Comparison of ENCODE assay signal across 8 cellular contexts in the genomic region with DNA sequence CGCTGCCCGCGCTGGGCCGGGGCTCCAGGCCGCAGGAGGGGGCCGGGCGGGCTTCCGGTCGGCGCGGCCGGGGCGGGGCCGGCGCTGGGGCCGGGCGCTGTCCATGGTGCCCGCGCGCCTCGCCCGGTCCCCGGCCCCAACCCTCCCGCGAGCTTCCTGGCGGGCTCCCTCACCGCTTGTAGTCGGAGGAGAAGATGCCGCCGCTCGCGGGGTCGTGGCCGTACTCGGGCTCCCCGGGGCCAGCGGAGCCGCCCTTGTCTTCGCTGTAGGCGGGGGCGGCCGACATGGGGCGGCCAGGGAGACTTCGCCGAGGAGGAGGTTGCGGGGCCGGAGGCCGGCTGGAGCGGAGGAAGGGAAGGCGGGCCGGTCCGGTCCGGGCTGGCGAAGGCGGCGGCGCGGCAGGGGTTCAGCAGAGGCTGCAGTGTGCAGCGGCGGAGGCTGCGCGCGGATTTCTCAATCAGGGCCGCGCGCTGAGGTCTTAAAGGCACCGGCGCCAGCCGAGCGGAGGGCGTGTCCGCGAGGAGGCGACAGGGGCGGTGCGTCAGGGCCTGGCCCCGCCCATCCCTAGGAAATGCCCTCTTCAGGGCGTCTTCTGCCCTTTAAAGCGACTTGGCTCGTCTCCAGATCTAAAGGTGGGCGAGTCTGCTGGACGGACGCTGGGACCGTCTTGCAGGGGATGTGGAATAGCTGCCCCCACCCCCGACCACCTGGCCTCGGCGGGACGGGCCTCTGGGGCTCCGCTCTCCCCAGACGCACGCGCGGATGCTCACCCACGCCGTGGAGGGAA. TPM values are rescaled to one million over a fixed set of nuclear protein-coding genes. Genes with fewer than 3 reads are reported as not detected.
DNase-seq lines count a peak whose midpoint lies in the region; ATAC-seq and TF ChIP-seq lines count a peak whose summit lies in the region.

A gene with protein sequence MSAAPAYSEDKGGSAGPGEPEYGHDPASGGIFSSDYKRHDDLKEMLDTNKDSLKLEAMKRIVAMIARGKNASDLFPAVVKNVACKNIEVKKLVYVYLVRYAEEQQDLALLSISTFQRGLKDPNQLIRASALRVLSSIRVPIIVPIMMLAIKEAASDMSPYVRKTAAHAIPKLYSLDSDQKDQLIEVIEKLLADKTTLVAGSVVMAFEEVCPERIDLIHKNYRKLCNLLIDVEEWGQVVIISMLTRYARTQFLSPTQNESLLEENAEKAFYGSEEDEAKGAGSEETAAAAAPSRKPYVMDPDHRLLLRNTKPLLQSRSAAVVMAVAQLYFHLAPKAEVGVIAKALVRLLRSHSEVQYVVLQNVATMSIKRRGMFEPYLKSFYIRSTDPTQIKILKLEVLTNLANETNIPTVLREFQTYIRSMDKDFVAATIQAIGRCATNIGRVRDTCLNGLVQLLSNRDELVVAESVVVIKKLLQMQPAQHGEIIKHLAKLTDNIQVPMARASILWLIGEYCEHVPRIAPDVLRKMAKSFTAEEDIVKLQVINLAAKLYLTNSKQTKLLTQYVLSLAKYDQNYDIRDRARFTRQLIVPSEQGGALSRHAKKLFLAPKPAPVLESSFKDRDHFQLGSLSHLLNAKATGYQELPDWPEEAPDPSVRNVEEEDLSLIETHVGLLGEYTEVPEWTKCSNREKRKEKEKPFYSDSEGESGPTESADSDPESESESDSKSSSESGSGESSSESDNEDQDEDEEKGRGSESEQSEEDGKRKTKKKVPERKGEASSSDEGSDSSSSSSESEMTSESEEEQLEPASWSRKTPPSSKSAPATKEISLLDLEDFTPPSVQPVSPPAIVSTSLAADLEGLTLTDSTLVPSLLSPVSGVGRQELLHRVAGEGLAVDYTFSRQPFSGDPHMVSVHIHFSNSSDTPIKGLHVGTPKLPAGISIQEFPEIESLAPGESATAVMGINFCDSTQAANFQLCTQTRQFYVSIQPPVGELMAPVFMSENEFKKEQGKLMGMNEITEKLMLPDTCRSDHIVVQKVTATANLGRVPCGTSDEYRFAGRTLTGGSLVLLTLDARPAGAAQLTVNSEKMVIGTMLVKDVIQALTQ (minus strand): TSS at position 455 of the 787 bp plus-strand sequence. CDS start 169 bp downstream, at position 286.

- H3K4me1 ChIP-seq in heart left ventricle (peaks cover 0 to 17% (median 9%) of the 10 kb centered on the region in 12 donors), transverse colon (peaks cover 0 to 14% (median 13%) of the 10 kb centered on the region in 4 donors)

- no peak for TF ChIP-seq CTCF in HFFc6 (IDR thresholded peaks at IDR 0.05)
- no peak for TF ChIP-seq CTCF in SU-DHL-6 (IDR thresholded peaks at IDR 0.05; ENCODE audit: insufficient read depth, low read length, poor library complexity, severe bottlenecking)
- TF ChIP-seq CTCF in heart left ventricle (IDR thresholded peaks at IDR 0.05) = no peak
- TF ChIP-seq CTCF in transverse colon (IDR thresholded peaks at IDR 0.05) = no peak

- H3K4me3 Mint-ChIP-seq in HFFc6 = peak within 1 kb of the TSS; percentile 66

- H3K27ac Mint-ChIP-seq in HFFc6 = no peak within 1 kb of the TSS

- WGBS in heart left ventricle, 4 donors = 1 to 4% (median 1%) methylated on average over 5 to 95 of the region's 95 CpGs
- WGBS in transverse colon (ENCODE audit: low coverage in 1 of 2), 2 donors = 0 to 4% methylated on average over 3 to 22 of the region's 95 CpGs

- H2AFZ ChIP-seq in SU-DHL-6 (ENCODE audit: low read depth, low read length, severe bottlenecking) = peak within 1 kb of the TSS; percentile 94

- no peaks in the 10 kb centered on the region for H3K79me2 ChIP-seq in SU-DHL-6 (ENCODE audit: insufficient read depth, low read length)

- in situ Hi-C loops in G401 (cut with HindIII; ENCODE audit: low sequenced_read_pairs) (no loop called here), transverse colon (cut with MboI; ENCODE audit: low pct_ligation_motif_present in 1 of 4, low pct_unique_long_range_greater_than_20kb in 1 of 4, low sequenced_read_pairs in 3 of 4) (no loop called here)

- no peak within 1 kb of the TSS for H3K27ac ChIP-seq in SU-DHL-6 (ENCODE audit: low read depth, low read length)
- peak within 1 kb of the TSS in 1 of 12 donors; percentile 59 for H3K27ac ChIP-seq in heart left ventricle
- peak within 1 kb of the TSS; percentile 9 to 65 (median 62) for H3K27ac ChIP-seq in transverse colon

- H3K4me1 Mint-ChIP-seq in HFFc6 (ENCODE audit: low read depth) = no peaks in the 10 kb centered on the region

- H3K9me3 Mint-ChIP-seq in HFFc6 = no peaks in the 10 kb centered on the region

- H3K9me3 ChIP-seq in SU-DHL-6 (ENCODE audit: insufficient read depth, low read length) (no peaks in the 10 kb centered on the region), heart left ventricle (no peaks in the 10 kb centered on the region), transverse colon (no peaks in the 10 kb centered on the region)

- H3K4me2 ChIP-seq in SU-DHL-6 (ENCODE audit: low read depth, low read length, poor library complexity, severe bottlenecking) = peak within 1 kb of the TSS; percentile 94

- TF ChIP-seq EP300 in transverse colon (IDR thresholded peaks at IDR 0.05; ENCODE audit: low read depth) = no peak

- peaks cover 11% of the 10 kb centered on the region for H3K27me3 Mint-ChIP-seq in HFFc6 (ENCODE audit: insufficient read depth)

- DNase-seq in G401 (ENCODE audit: low spot score) (peak; percentile 90), HFFc6 (no peak), NCI-H1048 (lab: John Stamatoyannopoulos, UW) (peak; percentile 36), heart left ventricle (peak; percentile 35 to 73 (median 56)), posterior cingulate gyrus (peak; percentile 30 to 97 (median 78)), transverse colon (peak; percentile 59)
- peak; percentile 47 for DNase-seq in activated naive CD8-positive, alpha-beta T cell treated with anti-CD3 and anti-CD28 coated beads, Interleukin-2, amount 50 U/mL, for 16 hours (ENCODE audit: low read depth, low spot score)

- no peaks in the 10 kb centered on the region for H3K9me2 ChIP-seq in SU-DHL-6 (replicated peaks; ENCODE audit: insufficient read depth, low read length)

- TF ChIP-seq POLR2A in heart left ventricle (IDR thresholded peaks at IDR 0.05) (no peak), transverse colon (IDR thresholded peaks at IDR 0.05) (no peak)

- H3K36me3 ChIP-seq in SU-DHL-6 (ENCODE audit: low read length) (no peaks in the 10 kb centered on the region), heart left ventricle (no peaks in the 10 kb centered on the region), transverse colon (no peaks in the 10 kb centered on the region)

- H3F3A ChIP-seq in SU-DHL-6 (ENCODE audit: insufficient read depth) = no peaks in the 10 kb centered on the region

- H3K9ac ChIP-seq in SU-DHL-6 (ENCODE audit: low read length) = peak within 1 kb of the TSS; percentile 39; the same call in 1 of the 2 replicates

- H3K4me3 ChIP-seq in SU-DHL-6 (ENCODE audit: insufficient read depth, low read length, poor library complexity, severe bottlenecking) = peak within 1 kb of the TSS; percentile 80
- peak within 1 kb of the TSS; percentile 33 to 73 (median 64) for H3K4me3 ChIP-seq in heart left ventricle
- peak within 1 kb of the TSS; percentile 50 to 72 (median 63) for H3K4me3 ChIP-seq in transverse colon

- H3K27me3 ChIP-seq in SU-DHL-6 (ENCODE audit: low read length) (no peaks in the 10 kb centered on the region), heart left ventricle (peaks cover 0 to 20% (median 4%) of the 10 kb centered on the region in 9 donors), transverse colon (peaks cover 6% of the 10 kb centered on the region)

- H3K36me3 Mint-ChIP-seq in HFFc6 (ENCODE audit: low read depth) = no peaks in the 10 kb centered on the region

- no peaks in the 10 kb centered on the region for H4K20me1 ChIP-seq in SU-DHL-6 (ENCODE audit: low read depth, low read length)

- peak; percentile 32 to 98 (median 90) for ATAC-seq in heart left ventricle

- intact Hi-C loops in heart left ventricle (cut with DNase I) (loop anchor here in 1 of 10 donors (10.0 kb wide), 1 partner anchor 55 kb away; no protein-coding TSS in a partner anchor), posterior cingulate gyrus (cut with DNase I) (loop anchor here (1.0 to 5.0 kb wide), 2 partner anchors 40 to 167 kb away; a partner anchor contains a TSS), transverse colon (cut with DNase I; ENCODE audit: low total_unique reads) (no loop called here)

RNA-seq across cellular contexts. Expression of the gene that starts here (rescaled TPM):
- 3.1 and 5.3 TPM in 2 replicates for total RNA-seq in G401 (2014; rRNA removed; shearing (Covaris generic))
- not detected for total RNA-seq in HFFc6 (2021; fragmentation: NEBNext Ultra II Directional; extraction: Animal tissue kit (Norgen Biotek cat#: 25700))
- total RNA-seq in heart left ventricle = 1 to 10 TPM in 1 of 9 donors, under 1 TPM in 5, not detected in 3; 0.22 to 5.2 (median 0.54) TPM
- polyA plus RNA-seq in heart left ventricle = under 1 TPM; 0.06 to 0.11 TPM
- total RNA-seq in transverse colon = 10 to 100 TPM in 1 of 4 donors, 1 to 10 TPM in 2, not detected in 1; 1.7 to 36.8 (median 2.2) TPM
